Comparison of ENCODE assay signal across 9 cellular contexts in the genomic region with DNA sequence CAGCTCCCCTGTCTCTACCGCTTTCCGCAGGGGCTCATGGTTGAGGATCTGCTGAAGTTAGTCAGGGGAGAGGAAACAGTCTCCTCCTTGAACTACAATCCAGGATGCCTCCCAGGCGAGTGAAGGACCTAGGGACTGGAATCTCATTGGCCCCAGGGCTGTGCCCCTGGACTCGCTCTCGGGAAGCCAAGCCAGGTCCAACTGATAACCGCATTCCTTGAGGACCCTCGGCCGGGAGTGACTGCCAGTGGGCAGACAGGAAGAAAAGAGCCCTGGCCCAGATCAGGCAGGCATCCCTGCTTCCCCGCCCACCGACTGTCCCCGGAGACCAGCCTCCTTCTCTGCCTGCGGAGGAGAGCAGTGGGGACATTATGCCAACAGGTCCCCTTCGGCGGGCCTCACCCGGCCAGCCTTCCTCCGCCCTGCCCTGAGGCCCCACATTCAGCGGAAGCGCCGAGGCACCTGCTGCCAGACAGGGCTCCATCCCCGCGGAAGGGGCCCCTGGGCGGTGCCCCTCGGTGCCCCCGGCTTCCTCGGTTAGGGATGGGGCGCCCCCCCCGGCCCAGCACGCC. TPM values are rescaled to one million over a fixed set of nuclear protein-coding genes. Genes with fewer than 3 reads are reported as not detected.
DNase-seq lines count a peak whose midpoint lies in the region; ATAC-seq, FAIRE-seq and TF ChIP-seq lines count a peak whose summit lies in the region.
"Had no signal": no experiment of that assay in that cellular context is flagged by ENCODE, and none has a peak within 500 bp of the region (broad histone marks: within the 10 kb centered on the region; RNA-seq: fewer than 3 reads in every experiment).

No MANE protein-coding gene starts in this region.

- peak overlapping the region; percentile 65 for H3K4me3 Mint-ChIP-seq in activated naive CD4-positive, alpha-beta T cell treated with anti-CD3 and anti-CD28 coated beads, Interleukin-2, amount 50 U/mL, for 24 hours
- peak overlapping the region; percentile 59 to 60 for H3K4me3 Mint-ChIP-seq in stimulated activated naive B cell treated with anti-CD40 and anti-IgM and Interleukin-4, amounts not matched to agents 10 μg/mL and 1 μg/mL and 100 μg/mL, for 72 hours

- no peaks in the 10 kb centered on the region for H3K9me3 Mint-ChIP-seq in activated naive CD4-positive, alpha-beta T cell treated with anti-CD3 and anti-CD28 coated beads, Interleukin-2, amount 50 U/mL, for 24 hours
- no peaks in the 10 kb centered on the region for H3K9me3 Mint-ChIP-seq in stimulated activated naive B cell treated with anti-CD40 and anti-IgM and Interleukin-4, amounts not matched to agents 10 μg/mL and 1 μg/mL and 100 μg/mL, for 72 hours

- H3K4me2 ChIP-seq in A549, result peak overlapping the region; percentile 100

- TF ChIP-seq CTCF in A549 (IDR thresholded peaks at IDR 0.05), result no peak

- WGBS in A549 (ENCODE audit: missing lambda C conversion rate), result 55% methylated on average over 13 of the region's 28 CpGs

- no peak for DNase-seq in A549 (ENCODE audit: low read depth in 1 of 2, low spot score in 1 of 2)
- peak in 1 of 2 donors; percentile 55 for DNase-seq in left colon
- DNase-seq in stimulated activated naive B cell treated with anti-CD40 and anti-IgM and Interleukin-4, amounts not matched to agents 10 μg/mL and 1 μg/mL and 100 μg/mL, for 72 hours, result peak; percentile 5
- no peak for DNase-seq in GM12891 (ENCODE audit: insufficient read length, low spot score)

- no peaks in the 10 kb centered on the region for H3K36me3 Mint-ChIP-seq in activated naive CD4-positive, alpha-beta T cell treated with anti-CD3 and anti-CD28 coated beads, Interleukin-2, amount 50 U/mL, for 24 hours
- H3K36me3 Mint-ChIP-seq in stimulated activated naive B cell treated with anti-CD40 and anti-IgM and Interleukin-4, amounts not matched to agents 10 μg/mL and 1 μg/mL and 100 μg/mL, for 72 hours, result no peaks in the 10 kb centered on the region

- FAIRE-seq in A549 (lab: Jason Lieb, UNC), result no peak
- no peak for FAIRE-seq in GM12891 (lab: Jason Lieb, UNC)

- no peak overlapping the region for H3K27ac Mint-ChIP-seq in activated naive CD4-positive, alpha-beta T cell treated with anti-CD3 and anti-CD28 coated beads, Interleukin-2, amount 50 U/mL, for 24 hours
- H3K27ac Mint-ChIP-seq in stimulated activated naive B cell treated with anti-CD40 and anti-IgM and Interleukin-4, amounts not matched to agents 10 μg/mL and 1 μg/mL and 100 μg/mL, for 72 hours, result no peak overlapping the region

- H3K4me1 ChIP-seq in A549, result peaks cover 12% of the 10 kb centered on the region; the same call in 2 of the 3 replicates

- intact Hi-C loops in left colon (cut with DNase I, micrococcal nuclease), result no loop called here

- no peaks in the 10 kb centered on the region for H3K9me3 ChIP-seq in A549

- POLR2A ChIA-PET in A549 (lab: Yijun Ruan, JAX), result interaction anchor here (1.5 kb wide), 1 partner anchor 138 kb away, joined by 6 read pairs; the partner anchor contains the start of gene CENPV

- TF ChIP-seq RAD21 in A549 (conservative IDR thresholded peaks at IDR 0.05 in 1 of 2, IDR thresholded peaks at IDR 0.05 in 1 of 2), result no peak

- TF ChIP-seq EP300 in A549 (IDR thresholded peaks at IDR 0.05), result no peak

- H3K4me3 ChIP-seq in A549, result peak overlapping the region; percentile 94

- H3K27me3 Mint-ChIP-seq in activated naive CD4-positive, alpha-beta T cell treated with anti-CD3 and anti-CD28 coated beads, Interleukin-2, amount 50 U/mL, for 24 hours, result no peaks in the 10 kb centered on the region
- peaks cover 23 to 49% of the 10 kb centered on the region in 2 donors for H3K27me3 Mint-ChIP-seq in stimulated activated naive B cell treated with anti-CD40 and anti-IgM and Interleukin-4, amounts not matched to agents 10 μg/mL and 1 μg/mL and 100 μg/mL, for 72 hours

- H3K27ac ChIP-seq in A549, result peak overlapping the region; percentile 77 to 85

- TF ChIP-seq POLR2A in A549 (IDR thresholded peaks at IDR 0.05; ENCODE audit: low read length) (no peak), GM12891 (IDR thresholded peaks at IDR 0.05; ENCODE audit: low read depth, low read length) (no peak)

- ATAC-seq in A549, result peak; percentile 1 to 12; a peak in 2 of 6 replicates
- peak; percentile 22 for ATAC-seq in HG02759 (IDR thresholded peaks at IDR 0.05; ENCODE audit: unreplicated experiment)
- ATAC-seq in left colon, result peak; percentile 16
- peak; percentile 50 to 57 for ATAC-seq in stimulated activated naive B cell treated with anti-CD40 and anti-IgM and Interleukin-4, amounts not matched to agents 10 μg/mL and 1 μg/mL and 100 μg/mL, for 72 hours (replicated peaks)
- no peak for ATAC-seq in HG02610 (IDR thresholded peaks at IDR 0.05; ENCODE audit: unreplicated experiment)
- no peak for ATAC-seq in HG02763 (IDR thresholded peaks at IDR 0.05; ENCODE audit: unreplicated experiment)

- CTCF ChIA-PET in A549 (lab: Yijun Ruan, JAX), result interaction anchor here (1.1 to 8.5 kb wide), 7 partner anchors 14 to 39 kb away, joined by 3 to 61 read pairs (median 4); no protein-coding TSS in a partner anchor

- peaks cover 12% of the 10 kb centered on the region for H3K4me1 Mint-ChIP-seq in activated naive CD4-positive, alpha-beta T cell treated with anti-CD3 and anti-CD28 coated beads, Interleukin-2, amount 50 U/mL, for 24 hours
- H3K4me1 Mint-ChIP-seq in stimulated activated naive B cell treated with anti-CD40 and anti-IgM and Interleukin-4, amounts not matched to agents 10 μg/mL and 1 μg/mL and 100 μg/mL, for 72 hours, result peaks cover 6 to 10% of the 10 kb centered on the region in 2 donors

TF ChIP-seq in A549, 52 proteins besides CTCF, POLR2A, EP300 and RAD21 (continues in another document):
- TF ChIP-seq NFE2L2 (conservative IDR thresholded peaks at IDR 0.05; ENCODE audit: low read length) (no peak), MAFK (IDR thresholded peaks at IDR 0.05; ENCODE audit: partially characterized antibody) (no peak), HOXB5 (CRISPR knock-in tag; IDR thresholded peaks at IDR 0.05) (no peak), MAZ (IDR thresholded peaks at IDR 0.05; ENCODE audit: borderline replicate concordance, low read depth, low read length) (no peak), CHD2 (IDR thresholded peaks at IDR 0.05; ENCODE audit: low read length, partially characterized antibody) (no peak), ESRRA (IDR thresholded peaks at IDR 0.05; ENCODE audit: borderline replicate concordance, low read length) (no peak), FOXS1 (CRISPR knock-in tag; IDR thresholded peaks at IDR 0.05) (no peak), GATA3 (IDR thresholded peaks at IDR 0.05; ENCODE audit: borderline replicate concordance) (no peak), NPAS2 (CRISPR knock-in tag; IDR thresholded peaks at IDR 0.05; ENCODE audit: borderline replicate concordance) (no peak), TFCP2L1 (CRISPR knock-in tag; IDR thresholded peaks at IDR 0.05) (no peak), ELK1 (IDR thresholded peaks at IDR 0.05; ENCODE audit: low read depth, low read length) (no peak)

TF ChIP-seq in GM12891, 5 proteins besides CTCF, POLR2A, EP300 and RAD21:
- TF ChIP-seq POU2F2 (IDR thresholded peaks at IDR 0.05; ENCODE audit: low read depth, low read length) (no peak), PAX5 (IDR thresholded peaks at IDR 0.05; ENCODE audit: insufficient read depth, low read length, severe bottlenecking) (no peak), POLR2AphosphoS5 (IDR thresholded peaks at IDR 0.05; ENCODE audit: low read depth, low read length) (no peak), SPI1 (IDR thresholded peaks at IDR 0.05; ENCODE audit: low read depth, low read length) (no peak), TAF1 (IDR thresholded peaks at IDR 0.05; ENCODE audit: low read depth, low read length) (no peak)

RNA-seq across cellular contexts. Expression of gene LRRC75A, which starts 0.8 kb away (rescaled TPM):
- polyA plus RNA-seq in A549 (2011; rRNA removed) (0.65 and 0.78 TPM in 2 replicates), A549 (2017; fragmentation: RNase III; extraction: RNeasy Plus Mini Kit Qiagen cat#74134 plus additional on column Dnase treatment) (0.54 to 0.85 TPM (median 0.84 TPM) in 3 replicates)
- 0.85 and 1.4 TPM in 2 replicates for polyA plus RNA-seq in A549 (2012; cell fraction: cytosol; rRNA removed)
- polyA plus RNA-seq in A549 (2012; cell fraction: nucleus; rRNA removed), result 1.3 and 2.1 TPM in 2 replicates
- polyA minus RNA-seq in A549 (2011; rRNA and poly(A)+ RNA removed), result 0.97 and 1.3 TPM in 2 replicates
- 10 to 100 TPM; 62.3 to 75.3 TPM for total RNA-seq in left colon
- polyA plus RNA-seq in GM12891 (2012; ENCODE audit: low read depth, missing spikeins), result 0.23 TPM
- total RNA-seq: bronchial epithelial cell had no signal

Comparison
In these comparisons a context has a peak if more than half of its experiments do, and no peak if none do; other contexts are left out.
1. ATAC-seq: peak in A549 (2 of 2), HG02759 (single experiment), left colon (single experiment) and stimulated activated naive B cell treated with anti-CD40 and anti-IgM and Interleukin-4, amounts not matched to agents 10 μg/mL and 1 μg/mL and 100 μg/mL, for 72 hours (2 of 2); none in HG02610 (single experiment) and HG02763 (single experiment).